15 cellular contexts compared by ENCODE assay signal in genomic region chr6:112439010-112439409, GRCh38.
"Had no signal": no experiment of that assay in that cellular context is flagged by ENCODE, and none has a peak within 500 bp of the region (broad histone marks: within the 10 kb centered on the region; RNA-seq: fewer than 3 reads in every experiment).

No MANE protein-coding gene starts in this region.

- ATAC-seq: left lobe of liver; stimulated activated naive B cell treated with anti-CD40 and anti-IgM and Interleukin-4, amounts not matched to agents 10 μg/mL and 1 μg/mL and 100 μg/mL, for 72 hours; WTC11 had no signal

- H3K27me3 Mint-ChIP-seq: stimulated activated naive B cell treated with anti-CD40 and anti-IgM and Interleukin-4, amounts not matched to agents 10 μg/mL and 1 μg/mL and 100 μg/mL, for 72 hours had no signal

- H3K4me3 Mint-ChIP-seq: activated CD4-positive, alpha-beta T cell treated with anti-CD3 and anti-CD28 coated beads, Interleukin-2, amount 10 ng/mL, durations not matched to agents 7 days and 5 days; neural progenitor cell; stimulated activated naive B cell treated with anti-CD40 and anti-IgM and Interleukin-4, amounts not matched to agents 10 μg/mL and 1 μg/mL and 100 μg/mL, for 72 hours; WTC11 had no signal

- H3K9me3 ChIP-seq: esophagus muscularis mucosa, heart left ventricle had no signal

- DNase-seq: activated CD4-positive, alpha-beta T cell treated with anti-CD3 and anti-CD28 coated beads, Interleukin-2, amount 10 ng/mL, durations not matched to agents 7 days and 5 days; activated naive CD4-positive, alpha-beta T cell treated with anti-CD3 and anti-CD28 coated beads, Interleukin-2, amount 50 U/mL, for 16 hours; amniotic stem cell; brain microvascular endothelial cell; dorsolateral prefrontal cortex; islet precursor cell; mesendoderm; stimulated activated CD4-positive, alpha-beta T cell treated with anti-CD3 and anti-CD28 coated beads, Interleukin-1b, Interleukin-23, amount 100 ng/mL, for 48 hours; stimulated activated naive B cell treated with anti-CD40 and anti-IgM and Interleukin-4, amounts not matched to agents 10 μg/mL and 1 μg/mL and 100 μg/mL, for 72 hours had no signal

- H3K9ac ChIP-seq: neural progenitor cell had no signal

- H3K4me1 Mint-ChIP-seq: activated CD4-positive, alpha-beta T cell treated with anti-CD3 and anti-CD28 coated beads, Interleukin-2, amount 10 ng/mL, durations not matched to agents 7 days and 5 days; stimulated activated naive B cell treated with anti-CD40 and anti-IgM and Interleukin-4, amounts not matched to agents 10 μg/mL and 1 μg/mL and 100 μg/mL, for 72 hours had no signal

- H3K27me3 ChIP-seq: brain microvascular endothelial cell, dorsolateral prefrontal cortex, esophagus muscularis mucosa, heart left ventricle, neural progenitor cell had no signal

- H3K27ac ChIP-seq: brain microvascular endothelial cell, dorsolateral prefrontal cortex, esophagus muscularis mucosa, neural progenitor cell had no signal

- H3K36me3 Mint-ChIP-seq: neural progenitor cell; stimulated activated naive B cell treated with anti-CD40 and anti-IgM and Interleukin-4, amounts not matched to agents 10 μg/mL and 1 μg/mL and 100 μg/mL, for 72 hours; WTC11 had no signal

- H3K27ac Mint-ChIP-seq: activated CD4-positive, alpha-beta T cell treated with anti-CD3 and anti-CD28 coated beads, Interleukin-2, amount 10 ng/mL, durations not matched to agents 7 days and 5 days; activated T-helper 2 cell treated with anti-CD3 and anti-CD28 coated beads, Interferon-gamma antibody, Interleukin-2, Interleukin-4, amounts not matched to agents 10 μg/mL and 5 μg/mL and 100 μg/mL, durations not matched to agents 14 hours and 24 hours and 36 hours; neural progenitor cell; stimulated activated naive B cell treated with anti-CD40 and anti-IgM and Interleukin-4, amounts not matched to agents 10 μg/mL and 1 μg/mL and 100 μg/mL, for 72 hours; WTC11 had no signal

- H3K36me3 ChIP-seq: brain microvascular endothelial cell, esophagus muscularis mucosa, heart left ventricle, neural progenitor cell had no signal

- H3K9me3 Mint-ChIP-seq: activated CD4-positive, alpha-beta T cell treated with anti-CD3 and anti-CD28 coated beads, Interleukin-2, amount 10 ng/mL, durations not matched to agents 7 days and 5 days; activated T-helper 2 cell treated with anti-CD3 and anti-CD28 coated beads, Interferon-gamma antibody, Interleukin-2, Interleukin-4, amounts not matched to agents 10 μg/mL and 5 μg/mL and 100 μg/mL, durations not matched to agents 14 hours and 24 hours and 36 hours; neural progenitor cell; stimulated activated naive B cell treated with anti-CD40 and anti-IgM and Interleukin-4, amounts not matched to agents 10 μg/mL and 1 μg/mL and 100 μg/mL, for 72 hours; WTC11 had no signal

- H3K4me3 ChIP-seq: dorsolateral prefrontal cortex, esophagus muscularis mucosa, heart left ventricle, neural progenitor cell had no signal
